19 cellular contexts compared by ENCODE assay signal in genomic region chr16:4407543-4408322, GRCh38. TPM values are rescaled to one million over a fixed set of nuclear protein-coding genes. Genes with fewer than 3 reads are reported as not detected.
A peak's percentile ranks its signal among the peaks of the same experiment; 100 is the strongest.
DNase-seq lines count a peak whose midpoint lies in the region; ATAC-seq lines count a peak whose summit lies in the region.
"Had no signal": no experiment of that assay in that cellular context is flagged by ENCODE, and none has a peak within 500 bp of the region (broad histone marks: within the 10 kb centered on the region; RNA-seq: fewer than 3 reads in every experiment).

No MANE protein-coding gene starts in this region.

- no peaks in the 10 kb centered on the region for H3K27me3 Mint-ChIP-seq in central memory CD8-positive, alpha-beta T cell

- H3K4me3 ChIP-seq in GM23248 (no peak overlapping the region), right cardiac atrium (ENCODE audit: low read length) (no peak overlapping the region)
- H3K4me3 ChIP-seq: breast epithelium, SK-N-MC, thoracic aorta had no signal

- H4K20me1 ChIP-seq in GM23248 (ENCODE audit: insufficient read depth), result no peaks in the 10 kb centered on the region

- H3K9me3 ChIP-seq in GM23248 (ENCODE audit: low read depth) (no peaks in the 10 kb centered on the region), right cardiac atrium (ENCODE audit: control insufficient read depth, low read length) (no peaks in the 10 kb centered on the region)
- H3K9me3 ChIP-seq: breast epithelium, thoracic aorta had no signal

- H2AFZ ChIP-seq in GM23248, result no peak overlapping the region

- no peak overlapping the region for H3K4me3 Mint-ChIP-seq in central memory CD8-positive, alpha-beta T cell

- H3K9me3 Mint-ChIP-seq in central memory CD8-positive, alpha-beta T cell, result no peaks in the 10 kb centered on the region
- H3K9me3 Mint-ChIP-seq: activated T-helper 2 cell treated with anti-CD3 and anti-CD28 coated beads, Interferon-gamma antibody, Interleukin-2, Interleukin-4, amounts not matched to agents 10 μg/mL and 5 μg/mL and 100 μg/mL, durations not matched to agents 14 hours and 24 hours and 36 hours had no signal

- H3K27me3 ChIP-seq in GM23248 (replicated peaks; ENCODE audit: insufficient read depth) (no peaks in the 10 kb centered on the region), right cardiac atrium (ENCODE audit: control insufficient read depth, insufficient read depth) (no peaks in the 10 kb centered on the region)
- H3K27me3 ChIP-seq: breast epithelium had no signal

- no peak overlapping the region for H3K9ac ChIP-seq in GM23248

- no peaks in the 10 kb centered on the region for H3K9me2 ChIP-seq in GM23248 (ENCODE audit: insufficient read depth)

- WGBS in GM23248 (ENCODE audit: low coverage in 1 of 2, low lambda C conversion rate in 2 of 2, missing lambda C conversion rate in 2 of 2), 2 experiments, result 84 to 89% methylated on average over 21 of the region's 22 CpGs
- 79% methylated on average over 22 of the region's 22 CpGs for WGBS in right cardiac atrium

- DNase-seq in A172 (ENCODE audit: low spot score) (peak; percentile 82), GM23248 (peak; percentile 33), right cardiac atrium (peak in 2 of 3 donors; percentile 61 to 70), NCI-H1694 treated with DMSO at 0.1 percent for 48 hours (lab: John Stamatoyannopoulos, UW) (no peak), DMS 273 treated with DMSO at 0.1 percent for 48 hours (lab: John Stamatoyannopoulos, UW) (no peak), mucosa of gallbladder (ENCODE audit: low spot score) (no peak), NCI-H1105 treated with DMSO at 0.1 percent for 48 hours (lab: John Stamatoyannopoulos, UW) (no peak)
- no peak for DNase-seq in central memory CD8-positive, alpha-beta T cell (ENCODE audit: low spot score in 2 of 2)
- DNase-seq: ACHN; GF-D8; hippocampal formation; Kasumi-1; NCI-H526; stimulated activated CD4-positive, alpha-beta T cell treated with anti-CD3 and anti-CD28 coated beads, Interleukin-12 subunit alpha, Interleukin-12 subunit beta, amount 100 ng/mL, for 4 hours had no signal

- H3K4me1 Mint-ChIP-seq in central memory CD8-positive, alpha-beta T cell, result peaks cover 30% of the 10 kb centered on the region

- no peak overlapping the region for H3K4me2 ChIP-seq in GM23248 (ENCODE audit: unreplicated experiment)

- H3K27ac ChIP-seq in GM23248, result no peak overlapping the region
- no peak overlapping the region for H3K27ac ChIP-seq in right cardiac atrium (ENCODE audit: low read length)
- H3K27ac ChIP-seq: SK-N-MC, thoracic aorta had no signal

- H3K4me1 ChIP-seq in GM23248 (ENCODE audit: insufficient read depth) (no peaks in the 10 kb centered on the region), right cardiac atrium (ENCODE audit: control insufficient read depth, insufficient read depth, low read length) (no peaks in the 10 kb centered on the region)

- peaks cover 91% of the 10 kb centered on the region for H3K36me3 Mint-ChIP-seq in central memory CD8-positive, alpha-beta T cell (ENCODE audit: insufficient read depth)

- H3K27ac Mint-ChIP-seq in central memory CD8-positive, alpha-beta T cell (ENCODE audit: low read depth), result peak overlapping the region; percentile 29
- H3K27ac Mint-ChIP-seq: activated T-helper 2 cell treated with anti-CD3 and anti-CD28 coated beads, Interferon-gamma antibody, Interleukin-2, Interleukin-4, amounts not matched to agents 10 μg/mL and 5 μg/mL and 100 μg/mL, durations not matched to agents 14 hours and 24 hours and 36 hours had no signal

- peaks cover 20% of the 10 kb centered on the region for H3K79me2 ChIP-seq in GM23248 (ENCODE audit: insufficient read depth)

- ATAC-seq in central memory CD8-positive, alpha-beta T cell (replicated peaks; ENCODE audit: extremely low read depth, poor library complexity, severe bottlenecking), result no peak
- ATAC-seq in right cardiac atrium, result peak in 1 of 2 donors; percentile 5
- ATAC-seq: activated CD4-positive, CD25-positive, alpha-beta regulatory T cell treated with anti-CD3 and anti-CD28 coated beads, Interleukin-2, amount 50 U/mL, for 24 hours had no signal

- no peaks in the 10 kb centered on the region; the same call in 1 of the 2 replicates for H3K36me3 ChIP-seq in GM23248 (ENCODE audit: low read depth)
- H3K36me3 ChIP-seq: breast epithelium had no signal

- intact Hi-C loops in right cardiac atrium (cut with DNase I), result loop anchor here in 3 of 4 donors (2.0 to 10.0 kb wide), 3 partner anchors 49 to 123 kb away; no protein-coding TSS in a partner anchor

- H3F3A ChIP-seq in GM23248 (ENCODE audit: insufficient read depth), result no peaks in the 10 kb centered on the region

- in situ Hi-C loops in GM23248 (cut with MboI), result loop anchor here (10.0 kb wide), 1 partner anchor 53 kb away; the partner anchor contains the start of gene PAM16

RNA-seq across cellular contexts. Expression of gene CORO7, which starts 8.7 kb away (rescaled TPM):
- 16.5 and 21.0 TPM in 2 replicates for total RNA-seq in A172 (2014; rRNA removed; shearing (Covaris generic))
- 13.2 and 27.7 TPM in 2 replicates for total RNA-seq in GM23248 (2014; rRNA removed; shearing (Covaris generic))
- polyA plus RNA-seq in GM23248 (2016; fragmentation: Nextera tagmentation; extraction: Ambion mirVana) (5.9 and 7.3 TPM in 2 replicates), right cardiac atrium (9.0 TPM)
- total RNA-seq in right cardiac atrium (10 to 100 TPM; 13.4 to 18.1 (median 16.9) TPM), mucosa of gallbladder (58.3 TPM)

RNA-seq across cellular contexts. Expression of gene DNAJA3, which starts 17.9 kb away (rescaled TPM):
- 86.7 and 91.9 TPM in 2 replicates for total RNA-seq in A172 (2014; rRNA removed; shearing (Covaris generic))
- 43.9 and 47.2 TPM in 2 replicates for total RNA-seq in GM23248 (2014; rRNA removed; shearing (Covaris generic))
- polyA plus RNA-seq in GM23248 (2016; fragmentation: Nextera tagmentation; extraction: Ambion mirVana) (50.9 and 51.0 TPM in 2 replicates), right cardiac atrium (48.4 TPM)
- total RNA-seq in right cardiac atrium (10 to 100 TPM; 40.4 to 54.0 (median 49.8) TPM), mucosa of gallbladder (41.0 TPM)

RNA-seq across cellular contexts. Expression of gene VASN, which starts 36.1 kb away (rescaled TPM):
- 87.4 and 100 TPM in 2 replicates for total RNA-seq in A172 (2014; rRNA removed; shearing (Covaris generic))
- total RNA-seq in GM23248 (2014; rRNA removed; shearing (Covaris generic)), result 223 and 234 TPM in 2 replicates
- polyA plus RNA-seq in GM23248 (2016; fragmentation: Nextera tagmentation; extraction: Ambion mirVana) (160 and 169 TPM in 2 replicates), right cardiac atrium (10.7 TPM)
- total RNA-seq in right cardiac atrium (10 to 100 TPM; 11.4 to 21.3 (median 13.6) TPM), mucosa of gallbladder (31.5 TPM)
- total RNA-seq: activated T-helper 2 cell treated with anti-CD3 and anti-CD28 coated beads, Interferon-gamma antibody, Interleukin-2, Interleukin-4, amounts not matched to agents 10 μg/mL and 5 μg/mL and 100 μg/mL, durations not matched to agents 14 hours and 24 hours and 36 hours had no signal

RNA-seq across cellular contexts. Expression of gene PAM16, which starts 56.6 kb away (rescaled TPM):
- total RNA-seq in A172 (2014; rRNA removed; shearing (Covaris generic)), result 46.8 and 116 TPM in 2 replicates
- total RNA-seq in GM23248 (2014; rRNA removed; shearing (Covaris generic)), result 20.4 and 33.0 TPM in 2 replicates
- polyA plus RNA-seq in GM23248 (2016; fragmentation: Nextera tagmentation; extraction: Ambion mirVana) (74.5 and 78.9 TPM in 2 replicates), right cardiac atrium (131 TPM)
- total RNA-seq in right cardiac atrium (10 to 100 TPM; 57.6 to 61.9 (median 59.7) TPM), mucosa of gallbladder (27.5 TPM)

Comparison
In these comparisons a context has a peak if more than half of its experiments do, and no peak if none do; other contexts are left out.
1. DNase-seq: peak in A172 (single experiment), GM23248 (single experiment) and right cardiac atrium (2 of 3); none in central memory CD8-positive, alpha-beta T cell (0 of 2), NCI-H1694 treated with DMSO at 0.1 percent for 48 hours (single experiment), DMS 273 treated with DMSO at 0.1 percent for 48 hours (single experiment), mucosa of gallbladder (single experiment) and NCI-H1105 treated with DMSO at 0.1 percent for 48 hours (single experiment).